ENCODE assay signal across 8 cellular contexts in genomic region chr4:139223682-139224317, GRCh38. TPM values are rescaled to one million over a fixed set of nuclear protein-coding genes. Genes with fewer than 3 reads are reported as not detected.
A peak's percentile ranks its signal among the peaks of the same experiment; 100 is the strongest.
DNase-seq lines count a peak whose midpoint lies in the region; ATAC-seq and TF ChIP-seq lines count a peak whose summit lies in the region.

No MANE protein-coding gene starts in this region.

- TF ChIP-seq CTCF in choroid plexus epithelial cell (conservative IDR thresholded peaks at IDR 0.05; ENCODE audit: low read depth, low read length): no peak
- no peak for TF ChIP-seq CTCF in CD14-positive monocyte (IDR thresholded peaks at IDR 0.05)

- H3K4me3 Mint-ChIP-seq in activated T-cell treated with anti-CD3 and anti-CD28 coated beads, Interleukin-2, amount 50 U/mL, for 4 hours: no peak overlapping the region
- H3K4me3 Mint-ChIP-seq in stimulated activated memory B cell treated with anti-CD40 and anti-IgM and Interleukin-4, amounts not matched to agents 10 μg/mL and 1 μg/mL and 100 μg/mL, for 72 hours: no peak overlapping the region
- no peak overlapping the region for H3K4me3 Mint-ChIP-seq in CD14-positive monocyte

- intact Hi-C loops in CD14-positive monocyte (cut with micrococcal nuclease): loop anchor here (10.0 kb wide), 2 partner anchors 49 to 71 kb away; partner anchors contain the start of gene ELF2 (in 1 of the 2)

- no peak overlapping the region for H3K27ac Mint-ChIP-seq in stimulated activated memory B cell treated with anti-CD40 and anti-IgM and Interleukin-4, amounts not matched to agents 10 μg/mL and 1 μg/mL and 100 μg/mL, for 72 hours
- H3K27ac Mint-ChIP-seq in CD14-positive monocyte: peak overlapping the region in 1 of 7 donors; percentile 46

- H3K9me3 Mint-ChIP-seq in activated T-cell treated with anti-CD3 and anti-CD28 coated beads, Interleukin-2, amount 50 U/mL, for 4 hours: no peaks in the 10 kb centered on the region
- peaks cover 3% of the 10 kb centered on the region for H3K9me3 Mint-ChIP-seq in stimulated activated memory B cell treated with anti-CD40 and anti-IgM and Interleukin-4, amounts not matched to agents 10 μg/mL and 1 μg/mL and 100 μg/mL, for 72 hours
- peaks cover 0 to 3% (median 1%) of the 10 kb centered on the region in 7 donors for H3K9me3 Mint-ChIP-seq in CD14-positive monocyte

- no peak overlapping the region for H3K4me3 ChIP-seq in choroid plexus epithelial cell (ENCODE audit: low read depth, low read length)

- DNase-seq in activated T-cell treated with anti-CD3 and anti-CD28 coated beads, Interleukin-2, amount 50 U/mL, for 4 hours: no peak
- DNase-seq in activated T-cell treated with anti-CD3 and anti-CD28 coated beads, Interleukin-2, amount 50 U/mL, for 1 hour: no peak
- DNase-seq in NCI-H446 (lab: John Stamatoyannopoulos, UW) (peak; percentile 65 to 87), choroid plexus epithelial cell (ENCODE audit: low read depth) (peak; percentile 67), CD14-positive monocyte (ENCODE audit: low spot score) (no peak), D341Med (ENCODE audit: low spot score) (no peak)

- H3K36me3 Mint-ChIP-seq in activated T-cell treated with anti-CD3 and anti-CD28 coated beads, Interleukin-2, amount 50 U/mL, for 4 hours (ENCODE audit: insufficient read depth): no peaks in the 10 kb centered on the region
- H3K36me3 Mint-ChIP-seq in stimulated activated memory B cell treated with anti-CD40 and anti-IgM and Interleukin-4, amounts not matched to agents 10 μg/mL and 1 μg/mL and 100 μg/mL, for 72 hours: no peaks in the 10 kb centered on the region
- H3K36me3 Mint-ChIP-seq in CD14-positive monocyte: no peaks in the 10 kb centered on the region

- no peaks in the 10 kb centered on the region for H3K27me3 Mint-ChIP-seq in activated T-cell treated with anti-CD3 and anti-CD28 coated beads, Interleukin-2, amount 50 U/mL, for 4 hours (ENCODE audit: low read depth)
- no peaks in the 10 kb centered on the region for H3K27me3 Mint-ChIP-seq in stimulated activated memory B cell treated with anti-CD40 and anti-IgM and Interleukin-4, amounts not matched to agents 10 μg/mL and 1 μg/mL and 100 μg/mL, for 72 hours
- peaks cover 0 to 4% (median 0%) of the 10 kb centered on the region in 3 donors for H3K27me3 Mint-ChIP-seq in CD14-positive monocyte (ENCODE audit: low read depth in 3 of 3)

- ATAC-seq in activated T-cell treated with anti-CD3 and anti-CD28 coated beads, Interleukin-2, amount 50 U/mL, for 4 hours: peak; percentile 41 to 48
- peak; percentile 62 for ATAC-seq in stimulated activated memory B cell treated with anti-CD40 and anti-IgM and Interleukin-4, amounts not matched to agents 10 μg/mL and 1 μg/mL and 100 μg/mL, for 72 hours
- ATAC-seq in GM21515 (IDR thresholded peaks at IDR 0.05; ENCODE audit: unreplicated experiment): no peak

- peaks cover 9% of the 10 kb centered on the region for H3K4me1 Mint-ChIP-seq in activated T-cell treated with anti-CD3 and anti-CD28 coated beads, Interleukin-2, amount 50 U/mL, for 4 hours (ENCODE audit: low read depth)
- peaks cover 10% of the 10 kb centered on the region for H3K4me1 Mint-ChIP-seq in stimulated activated memory B cell treated with anti-CD40 and anti-IgM and Interleukin-4, amounts not matched to agents 10 μg/mL and 1 μg/mL and 100 μg/mL, for 72 hours
- H3K4me1 Mint-ChIP-seq in CD14-positive monocyte: peaks cover 26% of the 10 kb centered on the region

RNA-seq across cellular contexts. Expression of gene ELF2, which starts 46.8 kb away (rescaled TPM):
- total RNA-seq in activated T-cell treated with anti-CD3 and anti-CD28 coated beads, Interleukin-2, amount 50 U/mL, for 4 hours: 10 to 100 TPM; 18.6 to 20.6 (median 18.6) TPM
- polyA plus RNA-seq in CD14-positive monocyte: 10 to 100 TPM; 14.0 to 18.9 TPM

RNA-seq across cellular contexts. Expression of gene MGARP, which starts 56.2 kb away (rescaled TPM):
- total RNA-seq in activated T-cell treated with anti-CD3 and anti-CD28 coated beads, Interleukin-2, amount 50 U/mL, for 4 hours: under 1 TPM in 1 of 3 donors, not detected in 2; 0.23 TPM
- under 1 TPM in 1 of 2 donors, not detected in 1; 0.19 TPM for polyA plus RNA-seq in CD14-positive monocyte

Comparison
In these comparisons a context has a peak if more than half of its experiments do, and no peak if none do; other contexts are left out.
1. DNase-seq: peak in NCI-H446 (2 of 2) and choroid plexus epithelial cell (single experiment); none in activated T-cell treated with anti-CD3 and anti-CD28 coated beads, Interleukin-2, amount 50 U/mL, for 4 hours (single experiment), activated T-cell treated with anti-CD3 and anti-CD28 coated beads, Interleukin-2, amount 50 U/mL, for 1 hour (single experiment), CD14-positive monocyte (single experiment) and D341Med (single experiment).